ENCODE assay signal across 8 cellular contexts in genomic region chr11:112024778-112025678, GRCh38. TPM values are rescaled to one million over a fixed set of nuclear protein-coding genes. Genes with fewer than 3 reads are reported as not detected.
DNase-seq lines count a peak whose midpoint lies in the region; ATAC-seq and TF ChIP-seq lines count a peak whose summit lies in the region.

Gene DLAT, plus strand, starts transcription at chr11:112025408. Its CDS starts 65 bp downstream, at chr11:112025473.

- TF ChIP-seq CTCF in liver (IDR thresholded peaks at IDR 0.05; ENCODE audit: low read depth, low read length, missing input control) = no peak

- peaks cover 10 to 22% (median 18%) of the 10 kb centered on the region in 4 donors for H3K36me3 ChIP-seq in liver (ENCODE audit: control insufficient read depth in 4 of 4, insufficient read depth in 3 of 4, low read depth in 1 of 4, low read length in 3 of 4)

- H3K4me1 ChIP-seq in liver (ENCODE audit: control insufficient read depth in 4 of 4, insufficient read depth in 4 of 4, low read length in 3 of 4) = peaks cover 2 to 17% (median 10%) of the 10 kb centered on the region in 4 donors

- H3K9ac ChIP-seq in liver (ENCODE audit: low read depth in 1 of 2, low read length in 2 of 2) = peak within 1 kb of the TSS; percentile 71 to 77

- H3K27me3 ChIP-seq in liver (ENCODE audit: control insufficient read depth in 4 of 4, insufficient read depth in 4 of 4, low read length in 3 of 4) = no peaks in the 10 kb centered on the region

- peak in 1 of 2 donors; percentile 42 for TF ChIP-seq RAD21 in liver (IDR thresholded peaks at IDR 0.05)

- DNase-seq in C1 segment of cervical spinal cord (lab: John Stamatoyannopoulos, UW) = peak; percentile 17 to 92 (median 79)
- DNase-seq in NCI-H748 (lab: John Stamatoyannopoulos, UW; ENCODE audit: unreplicated experiment) = peak; percentile 89
- peak; percentile 79 for DNase-seq in activated CD4-positive, alpha-beta T cell treated with anti-CD3 and anti-CD28 coated beads, Interleukin-2, amount 50 U/mL, for 1 hour
- peak; percentile 65 to 78 for DNase-seq in dermis microvascular lymphatic vessel endothelial cell (ENCODE audit: low read depth in 2 of 2)
- DNase-seq in stimulated activated CD4-positive, alpha-beta T cell treated with anti-CD3 and anti-CD28 coated beads, Interleukin-4, amount 100 ng/mL, for 4 hours = peak; percentile 76 to 80

- peak within 1 kb of the TSS; percentile 93 to 98 for H3K27ac ChIP-seq in liver (ENCODE audit: low read depth in 1 of 2, low read length in 2 of 2)

- under 1% methylated on average over 71 of the region's 71 CpGs for WGBS in liver

- no peaks in the 10 kb centered on the region for H3K9me3 ChIP-seq in liver (ENCODE audit: control insufficient read depth in 4 of 4, low read length in 3 of 4)

- peak within 1 kb of the TSS; percentile 73 to 98 (median 90) for H3K4me3 ChIP-seq in liver (ENCODE audit: low read depth in 1 of 3, low read length in 3 of 3)

- ATAC-seq in GM19328 (IDR thresholded peaks at IDR 0.05; ENCODE audit: unreplicated experiment) = peak; percentile 72
- peak; percentile 49 for ATAC-seq in HG03469 (IDR thresholded peaks at IDR 0.05; ENCODE audit: unreplicated experiment)

TF ChIP-seq in liver, 16 proteins besides CTCF, POLR2A, EP300 and RAD21:
- TF ChIP-seq NR2F2 (IDR thresholded peaks at IDR 0.05) = peak; percentile 48
- peak; percentile 92 for TF ChIP-seq YY1 (IDR thresholded peaks at IDR 0.05)
- no peak for TF ChIP-seq FOXA2 (IDR thresholded peaks at IDR 0.05)
- TF ChIP-seq RXRA (IDR thresholded peaks at IDR 0.05) = peak; percentile 77 to 86
- peak in 1 of 2 donors; percentile 26 for TF ChIP-seq JUND (IDR thresholded peaks at IDR 0.05)
- TF ChIP-seq GABPA (IDR thresholded peaks at IDR 0.05 in 1 of 2, conservative IDR thresholded peaks at IDR 0.05 in 1 of 2) = peak in 1 of 2 donors; percentile 58
- TF ChIP-seq, protein P1, sequence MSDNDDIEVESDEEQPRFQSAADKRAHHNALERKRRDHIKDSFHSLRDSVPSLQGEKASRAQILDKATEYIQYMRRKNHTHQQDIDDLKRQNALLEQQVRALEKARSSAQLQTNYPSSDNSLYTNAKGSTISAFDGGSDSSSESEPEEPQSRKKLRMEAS (IDR thresholded peaks at IDR 0.05) = peak; percentile 76
- peak; percentile 54 for TF ChIP-seq REST (IDR thresholded peaks at IDR 0.05)
- TF ChIP-seq, protein P2, sequence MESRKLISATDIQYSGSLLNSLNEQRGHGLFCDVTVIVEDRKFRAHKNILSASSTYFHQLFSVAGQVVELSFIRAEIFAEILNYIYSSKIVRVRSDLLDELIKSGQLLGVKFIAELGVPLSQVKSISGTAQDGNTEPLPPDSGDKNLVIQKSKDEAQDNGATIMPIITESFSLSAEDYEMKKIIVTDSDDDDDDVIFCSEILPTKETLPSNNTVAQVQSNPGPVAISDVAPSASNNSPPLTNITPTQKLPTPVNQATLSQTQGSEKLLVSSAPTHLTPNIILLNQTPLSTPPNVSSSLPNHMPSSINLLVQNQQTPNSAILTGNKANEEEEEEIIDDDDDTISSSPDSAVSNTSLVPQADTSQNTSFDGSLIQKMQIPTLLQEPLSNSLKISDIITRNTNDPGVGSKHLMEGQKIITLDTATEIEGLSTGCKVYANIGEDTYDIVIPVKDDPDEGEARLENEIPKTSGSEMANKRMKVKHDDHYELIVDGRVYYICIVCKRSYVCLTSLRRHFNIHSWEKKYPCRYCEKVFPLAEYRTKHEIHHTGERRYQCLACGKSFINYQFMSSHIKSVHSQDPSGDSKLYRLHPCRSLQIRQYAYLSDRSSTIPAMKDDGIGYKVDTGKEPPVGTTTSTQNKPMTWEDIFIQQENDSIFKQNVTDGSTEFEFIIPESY (IDR thresholded peaks at IDR 0.05) = peak; percentile 75
- TF ChIP-seq FOXA1 (IDR thresholded peaks at IDR 0.05) = no peak
- TF ChIP-seq HNF4G (IDR thresholded peaks at IDR 0.05) = no peak
- TF ChIP-seq EGR1 (IDR thresholded peaks at IDR 0.05; ENCODE audit: low read depth in 2 of 2) = no peak
- peak; percentile 55 for TF ChIP-seq SP1 (IDR thresholded peaks at IDR 0.05)
- TF ChIP-seq TAF1 (conservative IDR thresholded peaks at IDR 0.05) = no peak
- no peak for TF ChIP-seq ATF3 (IDR thresholded peaks at IDR 0.05)
- TF ChIP-seq HNF4A (conservative IDR thresholded peaks at IDR 0.05) = peak in 1 of 2 donors; percentile 34

RNA-seq across cellular contexts. Expression of gene DLAT, which starts in this region (rescaled TPM):
- total RNA-seq in dermis microvascular lymphatic vessel endothelial cell = 22.8 and 30.0 TPM in 2 replicates
- 10 to 100 TPM; 15.6 to 16.3 TPM for total RNA-seq in liver
- polyA plus RNA-seq in liver = 10 to 100 TPM in 1 of 2 donors, 1 to 10 TPM in 1; 8.8 to 10.8 TPM

Comparison
In these comparisons a context has a peak if more than half of its experiments do, and no peak if none do; other contexts are left out.
1. Peak in every context shown above with its lines: DNase-seq, ATAC-seq, H3K4me3 ChIP-seq and H3K27ac ChIP-seq.